In the genomic region with DNA sequence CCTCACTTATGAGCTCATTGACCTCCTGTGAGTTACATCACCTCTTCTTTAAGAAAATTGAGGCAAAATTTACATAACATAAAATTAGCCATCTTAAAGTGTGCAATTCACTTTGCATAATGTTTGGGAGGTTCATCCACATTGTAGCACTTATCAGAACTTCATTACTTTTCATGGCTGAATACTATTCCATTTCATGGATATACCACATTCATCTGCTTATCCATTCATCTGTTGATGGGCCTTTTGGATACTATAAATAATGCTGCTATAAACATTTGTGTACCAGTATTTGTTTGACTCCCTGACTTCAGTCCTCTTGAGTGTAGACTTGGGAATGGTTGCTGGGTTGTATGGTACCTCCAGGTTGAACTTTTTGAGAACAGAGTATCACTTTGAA, we compare ENCODE assay signal across 2 cellular contexts.
A peak's percentile ranks its signal among the peaks of the same experiment; 100 is the strongest.
TF ChIP-seq lines count a peak whose summit lies in the region.

No MANE protein-coding gene starts in this region.

TF ChIP-seq in SK-N-SH, 30 proteins besides CTCF, POLR2A, EP300 and RAD21 (continued from another document):
- TF ChIP-seq, protein P1, sequence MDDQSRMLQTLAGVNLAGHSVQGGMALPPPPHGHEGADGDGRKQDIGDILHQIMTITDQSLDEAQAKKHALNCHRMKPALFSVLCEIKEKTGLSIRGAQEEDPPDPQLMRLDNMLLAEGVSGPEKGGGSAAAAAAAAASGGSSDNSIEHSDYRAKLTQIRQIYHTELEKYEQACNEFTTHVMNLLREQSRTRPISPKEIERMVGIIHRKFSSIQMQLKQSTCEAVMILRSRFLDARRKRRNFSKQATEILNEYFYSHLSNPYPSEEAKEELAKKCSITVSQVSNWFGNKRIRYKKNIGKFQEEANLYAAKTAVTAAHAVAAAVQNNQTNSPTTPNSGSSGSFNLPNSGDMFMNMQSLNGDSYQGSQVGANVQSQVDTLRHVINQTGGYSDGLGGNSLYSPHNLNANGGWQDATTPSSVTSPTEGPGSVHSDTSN (IDR thresholded peaks at IDR 0.05): no peak
- TF ChIP-seq MAX (IDR thresholded peaks at IDR 0.05; ENCODE audit: low read depth): no peak

TF ChIP-seq in K562, 482 proteins besides CTCF, POLR2A, EP300 and RAD21 (continued from another document):
- TF ChIP-seq ZBTB11 (CRISPR knock-in tag; IDR thresholded peaks at IDR 0.05) (no peak), STAT5A (IDR thresholded peaks at IDR 0.05; ENCODE audit: borderline replicate concordance, low read length) (no peak), RBM25 (IDR thresholded peaks at IDR 0.05; ENCODE audit: low read depth, low read length, severe bottlenecking) (peak; percentile 87), YY1 (IDR thresholded peaks at IDR 0.05; ENCODE audit: borderline replicate concordance in 1 of 3, control insufficient read depth in 1 of 3, extremely low read depth in 1 of 3, insufficient read depth in 3 of 3, insufficient read length in 1 of 3, insufficient replicate concordance in 2 of 3, low read depth in 1 of 3, low read length in 2 of 3) (no peak), ZNF668 (CRISPR knock-in tag; IDR thresholded peaks at IDR 0.05) (no peak), TFAM (CRISPR knock-in tag; conservative IDR thresholded peaks at IDR 0.05) (no peak), BCOR (IDR thresholded peaks at IDR 0.05) (0 out of 2 replicates have a peak, but pooled peaks have one; percentile 38), RERE (CRISPR knock-in tag; IDR thresholded peaks at IDR 0.05; ENCODE audit: borderline replicate concordance) (no peak), KDM1A (IDR thresholded peaks at IDR 0.05) (peak; percentile 25 to 27; a peak in 1 of 4 replicates)
